Comparison of ENCODE assay signal across 1 cellular context in genomic region chr12:75905975-75906374, GRCh38.
TF ChIP-seq lines count a peak whose summit lies in the region.

No MANE protein-coding gene starts in this region.

TF ChIP-seq in HepG2, 621 proteins besides CTCF, POLR2A, EP300 and RAD21 (continued from another document):
- no peak for TF ChIP-seq FUBP1 (CRISPR knock-in tag; IDR thresholded peaks at IDR 0.05; ENCODE audit: borderline replicate concordance)
- TF ChIP-seq TEAD3 (CRISPR knock-in tag; optimal IDR thresholded peaks at IDR 0.05; ENCODE audit: borderline replicate concordance) = no peak
